Comparison of ENCODE assay signal across 14 cellular contexts in genomic region chr7:99867477-99867876, GRCh38. TPM values are rescaled to one million over a fixed set of nuclear protein-coding genes. Genes with fewer than 3 reads are reported as not detected.
"Had no signal": no experiment of that assay in that cellular context is flagged by ENCODE, and none has a peak within 500 bp of the region (broad histone marks: within the 10 kb centered on the region; RNA-seq: fewer than 3 reads in every experiment).

No MANE protein-coding gene starts in this region.

RNA-seq across cellular contexts. Expression of gene OR2AE1, which starts 9.4 kb away (rescaled TPM):
- total RNA-seq: testis, transverse colon, upper lobe of right lung, ureter, urinary bladder, uterus, vagina had no signal
- polyA plus RNA-seq: stomach had no signal

RNA-seq across cellular contexts. Expression of gene CYP3A43, which starts 39.7 kb away (rescaled TPM):
- total RNA-seq: stomach, subcutaneous adipose tissue, suprapubic skin, temporal lobe, thyroid gland, tibial nerve, transverse colon, upper lobe of left lung, upper lobe of right lung, urinary bladder, vagina had no signal
- polyA plus RNA-seq: stomach, urinary bladder had no signal
